ENCODE assay signal across 18 cellular contexts in the genomic region with DNA sequence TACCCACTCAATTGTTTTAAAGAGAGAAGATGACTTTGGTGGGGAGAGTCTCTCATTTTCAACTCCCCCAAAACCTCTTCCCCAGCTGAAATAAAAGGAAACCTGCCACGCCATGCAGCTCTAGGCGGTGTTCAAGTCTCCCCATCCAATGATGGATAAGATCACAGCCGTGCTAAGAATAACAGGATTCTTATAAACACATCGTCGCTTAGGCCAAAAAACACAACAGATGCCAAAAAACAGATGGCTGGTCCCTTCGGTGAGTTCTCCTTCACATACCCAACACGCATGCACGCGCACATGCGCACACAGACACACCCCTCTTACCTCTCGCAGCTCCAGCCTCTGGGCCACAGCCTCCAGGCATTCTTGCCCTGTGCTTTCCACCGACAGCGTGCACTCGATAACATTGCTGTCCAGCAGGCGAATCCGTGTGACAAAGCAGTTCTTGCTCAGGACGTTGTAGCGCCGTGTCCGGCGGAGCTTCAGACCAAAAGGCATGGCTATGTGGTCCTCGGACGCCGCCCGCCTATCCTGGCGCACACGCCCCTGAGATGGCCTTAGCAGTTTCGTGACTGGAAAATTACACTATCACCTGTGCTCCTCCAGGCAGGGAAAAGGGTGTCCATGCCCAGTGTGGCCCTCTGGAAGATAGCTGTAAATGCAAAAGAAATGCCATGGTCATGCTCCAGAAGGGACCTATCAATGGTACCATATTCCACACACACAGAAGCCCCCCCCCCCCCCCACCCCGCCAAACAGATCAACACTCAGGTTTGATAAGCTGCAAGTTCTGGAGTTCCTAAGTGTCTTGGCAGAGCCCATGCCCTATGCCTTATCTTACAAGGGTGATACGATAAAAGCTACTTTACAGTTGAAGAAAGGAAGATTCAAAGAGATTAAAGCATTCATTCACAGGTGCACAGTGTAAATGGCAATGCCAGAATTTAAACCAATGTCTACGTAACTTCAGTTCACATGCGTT.
DNase-seq lines count a peak whose midpoint lies in the region; TF ChIP-seq lines count a peak whose summit lies in the region.
"Had no signal": no experiment of that assay in that cellular context is flagged by ENCODE, and none has a peak within 500 bp of the region (broad histone marks: within the 10 kb centered on the region; RNA-seq: fewer than 3 reads in every experiment).

No MANE protein-coding gene starts in this region.

- peaks cover 2% of the 10 kb centered on the region; the same call in 1 of the 2 replicates for H3K79me2 ChIP-seq in H9 (ENCODE audit: insufficient read depth, low read length)

- H3K23ac ChIP-seq in H9 (ENCODE audit: insufficient read length, low read depth, low read length), result no peak overlapping the region

- H3K36me3 ChIP-seq in left ventricle myocardium inferior (peaks cover 4% of the 10 kb centered on the region), skeletal muscle satellite cell (ENCODE audit: insufficient read depth, low read length) (peaks cover 19% of the 10 kb centered on the region)
- H3K36me3 ChIP-seq: right lobe of liver had no signal

- H3K4me1 ChIP-seq in H9 (ENCODE audit: insufficient read depth, low read length) (peaks cover 3% of the 10 kb centered on the region; the same call in 1 of the 2 replicates), left ventricle myocardium inferior (peaks cover 12% of the 10 kb centered on the region), skeletal muscle satellite cell (ENCODE audit: control insufficient read depth, insufficient read depth, low read length) (peaks cover 23% of the 10 kb centered on the region)
- H3K4me1 ChIP-seq: right lobe of liver had no signal

- H4K91ac ChIP-seq in H9 (ENCODE audit: insufficient read length, low read depth, low read length), result no peak overlapping the region

- no peak overlapping the region for H3K4me2 ChIP-seq in H9 (ENCODE audit: insufficient read depth, insufficient read length, low read length)
- peak overlapping the region; percentile 3 for H3K4me2 ChIP-seq in skeletal muscle satellite cell (ENCODE audit: low read length)
- H3K4me2 ChIP-seq: KMS-11 had no signal

- no peaks in the 10 kb centered on the region for H3K9me3 Mint-ChIP-seq in H9
- H3K9me3 Mint-ChIP-seq: CD8-positive, alpha-beta memory T cell; stimulated activated naive CD8-positive, alpha-beta T cell treated with anti-CD3 and anti-CD28 coated beads, Interleukin-15, amount 100 ng/mL, for 72 hours had no signal

- no peak overlapping the region for H4K5ac ChIP-seq in H9 (ENCODE audit: insufficient read length, low read depth, low read length)

- intact Hi-C loops in left ventricle myocardium inferior (cut with micrococcal nuclease), result no loop called here

- H3K27me3 Mint-ChIP-seq in H9 (ENCODE audit: low read depth), result no peaks in the 10 kb centered on the region

- H3T11ph ChIP-seq in H9 (ENCODE audit: low read length), result no peak overlapping the region

- peak overlapping the region; percentile 39 to 86 (median 65); a peak in 6 of 7 replicates for H3K27ac Mint-ChIP-seq in H9
- H3K27ac Mint-ChIP-seq: CD8-positive, alpha-beta memory T cell had no signal

- H3K27me3 ChIP-seq in H9 (ENCODE audit: insufficient read depth, low read length), result no peaks in the 10 kb centered on the region
- no peaks in the 10 kb centered on the region for H3K27me3 ChIP-seq in left ventricle myocardium inferior (ENCODE audit: low read depth)
- H3K27me3 ChIP-seq in skeletal muscle satellite cell (ENCODE audit: control insufficient read depth, insufficient read depth, low read length), result no peaks in the 10 kb centered on the region
- H3K27me3 ChIP-seq: right lobe of liver had no signal

- no peak overlapping the region for H2AFZ ChIP-seq in H9 (ENCODE audit: low read length)

- H3K4me1 Mint-ChIP-seq in H9, result peaks cover 24 to 29% of the 10 kb centered on the region in 2 experiments
- H3K4me1 Mint-ChIP-seq: CD8-positive, alpha-beta memory T cell; stimulated activated naive CD8-positive, alpha-beta T cell treated with anti-CD3 and anti-CD28 coated beads, Interleukin-15, amount 100 ng/mL, for 72 hours had no signal

- no CpG with 5 or more reads among the region's 32 CpGs for WGBS in H9 (ENCODE audit: extremely low coverage, insufficient read length, low lambda C conversion rate)

- H3K36me3 Mint-ChIP-seq in H9 (ENCODE audit: insufficient read depth in 1 of 3, low read depth in 3 of 3), result peaks cover 0 to 14% (median 0%) of the 10 kb centered on the region in 3 experiments; a peak in 3 of 7 replicates
- H3K36me3 Mint-ChIP-seq: CD8-positive, alpha-beta memory T cell had no signal

- no peaks in the 10 kb centered on the region for H3K79me1 ChIP-seq in H9 (ENCODE audit: insufficient read depth, low read depth, low read length, poor library complexity, severe bottlenecking)

- H3K27ac ChIP-seq in H9 (ENCODE audit: insufficient read length, low read depth, low read length), result no peak overlapping the region
- no peak overlapping the region for H3K27ac ChIP-seq in left ventricle myocardium inferior (replicated peaks)
- H3K27ac ChIP-seq: KMS-11, right lobe of liver had no signal

- H3K23me2 ChIP-seq in H9 (ENCODE audit: insufficient read length, low read depth, low read length, poor library complexity, severe bottlenecking), result no peaks in the 10 kb centered on the region

- no peak overlapping the region for H2BK120ac ChIP-seq in H9 (ENCODE audit: low read depth, low read length, poor library complexity, severe bottlenecking)

- no peak overlapping the region for H2BK12ac ChIP-seq in H9 (ENCODE audit: insufficient read length, low read depth, low read length)

- H3K4me3 ChIP-seq in left ventricle myocardium inferior, result peak overlapping the region; percentile 21
- H3K4me3 ChIP-seq in skeletal muscle satellite cell (ENCODE audit: low read length), result no peak overlapping the region
- H3K4me3 ChIP-seq: mucosa of descending colon, right lobe of liver had no signal

- TF ChIP-seq CTCF in H9 (conservative IDR thresholded peaks at IDR 0.05), result no peak
- no peak for TF ChIP-seq CTCF in left ventricle myocardium inferior (IDR thresholded peaks at IDR 0.05; ENCODE audit: borderline replicate concordance)

- H3K9ac ChIP-seq in H9 (ENCODE audit: extremely low read depth, insufficient read length, low read length) (no peak overlapping the region), skeletal muscle satellite cell (ENCODE audit: low read depth, low read length) (no peak overlapping the region)
- H3K9ac ChIP-seq: KMS-11 had no signal

- no peak overlapping the region for H3K56ac ChIP-seq in H9 (ENCODE audit: insufficient read length, low read depth, low read length)

- no peak overlapping the region for H3K4me3 Mint-ChIP-seq in H9
- H3K4me3 Mint-ChIP-seq: CD8-positive, alpha-beta memory T cell; stimulated activated naive CD8-positive, alpha-beta T cell treated with anti-CD3 and anti-CD28 coated beads, Interleukin-15, amount 100 ng/mL, for 72 hours had no signal

- no peak overlapping the region for H3K4ac ChIP-seq in H9 (ENCODE audit: low read depth, low read length)

- no peak overlapping the region; the same call in 1 of the 2 replicates for H3K14ac ChIP-seq in H9 (ENCODE audit: insufficient read depth, low read length)

- H2BK5ac ChIP-seq in H9 (ENCODE audit: insufficient read length, low read length), result peak overlapping the region; percentile 16

- no peaks in the 10 kb centered on the region for H3K9me3 ChIP-seq in H9 (ENCODE audit: control insufficient read depth, low read depth, low read length)
- H3K9me3 ChIP-seq in left ventricle myocardium inferior (replicated peaks), result no peaks in the 10 kb centered on the region
- no peaks in the 10 kb centered on the region for H3K9me3 ChIP-seq in skeletal muscle satellite cell (replicated peaks; ENCODE audit: low read length)
- H3K9me3 ChIP-seq: mucosa of descending colon, right lobe of liver had no signal

- no peak overlapping the region for H4K8ac ChIP-seq in H9 (replicated peaks; ENCODE audit: insufficient read length, low read depth, low read length)

- H3K18ac ChIP-seq in H9 (ENCODE audit: insufficient read length, low read depth, low read length), result no peak overlapping the region

- no peak overlapping the region for H2BK20ac ChIP-seq in H9 (ENCODE audit: low read depth, low read length, poor library complexity, severe bottlenecking)

- no peak overlapping the region for H2AK5ac ChIP-seq in H9 (ENCODE audit: insufficient read length, low read length)

- 0 out of 2 replicates have a peak overlapping the region, but pooled peaks have one; percentile 29 for H2BK15ac ChIP-seq in H9 (ENCODE audit: low read depth, low read length)

- DNase-seq in H9 (no peak), NCI-H82 treated with DMSO at 0.1 percent for 48 hours (lab: John Stamatoyannopoulos, UW; ENCODE audit: unreplicated experiment) (peak; percentile 99), left ventricle myocardium inferior (no peak), DMS153 treated with DMSO at 0.1 percent for 48 hours (lab: John Stamatoyannopoulos, UW; ENCODE audit: unreplicated experiment) (no peak), NCI-H2196 treated with DMSO at 0.1 percent for 48 hours (lab: John Stamatoyannopoulos, UW; ENCODE audit: unreplicated experiment) (no peak), foreskin melanocyte (no peak)
- DNase-seq: activated CD4-positive, CD25-positive, alpha-beta regulatory T cell; CD8-positive, alpha-beta memory T cell; HCEC 1CT; left colon; mucosa of descending colon; NCI-H2081 treated with DMSO at 0.1 percent for 48 hours; NCI-H69; right lobe of liver; stimulated activated CD4-positive, alpha-beta T cell treated with anti-CD3 and anti-CD28 coated beads, Interleukin-1b, Interleukin-23, amount 100 ng/mL, for 48 hours; stimulated activated naive CD8-positive, alpha-beta T cell treated with anti-CD3 and anti-CD28 coated beads, Interleukin-15, amount 100 ng/mL, for 72 hours had no signal

- no peaks in the 10 kb centered on the region for H4K20me1 ChIP-seq in H9 (ENCODE audit: control insufficient read depth, insufficient read depth, insufficient read length)
